ENCODE assay signal across 8 cellular contexts in the genomic region with DNA sequence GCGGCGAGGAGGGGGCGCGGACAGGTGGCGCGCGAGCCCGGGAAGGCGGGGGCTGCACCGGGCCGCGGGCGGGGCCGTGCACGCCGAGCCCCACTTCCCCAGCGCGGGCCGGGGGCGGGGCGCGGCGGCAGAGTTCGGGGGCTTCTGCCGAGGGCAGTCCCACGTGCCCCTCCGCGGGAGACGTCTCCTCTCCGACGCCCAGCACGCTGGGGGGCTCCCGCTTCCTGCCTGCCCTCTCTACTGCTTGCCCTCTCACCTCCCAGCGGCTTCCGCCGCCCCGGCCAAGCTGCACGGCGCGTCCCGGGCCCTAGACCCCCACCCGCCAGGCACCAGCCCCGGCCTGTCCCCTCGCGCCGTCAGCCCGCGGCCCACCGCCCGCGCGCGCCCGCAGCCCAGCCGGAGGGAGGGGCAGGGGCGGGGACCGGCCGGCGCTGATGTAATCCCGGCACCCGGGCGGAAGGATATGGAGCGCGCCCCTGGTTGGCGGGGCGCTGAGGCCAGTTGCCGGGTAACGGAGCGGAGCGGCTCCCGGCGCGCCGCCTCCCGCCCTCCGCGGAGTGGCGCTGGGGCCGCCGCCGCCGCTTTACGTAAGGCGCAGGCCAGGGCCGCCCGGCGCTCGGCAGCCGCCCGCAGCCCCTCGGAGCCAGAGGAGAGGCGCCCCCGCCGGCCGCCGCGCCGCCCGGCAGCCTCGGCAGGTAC. TPM values are rescaled to one million over a fixed set of nuclear protein-coding genes. Genes with fewer than 3 reads are reported as not detected.
DNase-seq lines count a peak whose midpoint lies in the region; ATAC-seq, FAIRE-seq and TF ChIP-seq lines count a peak whose summit lies in the region.

A gene with protein sequence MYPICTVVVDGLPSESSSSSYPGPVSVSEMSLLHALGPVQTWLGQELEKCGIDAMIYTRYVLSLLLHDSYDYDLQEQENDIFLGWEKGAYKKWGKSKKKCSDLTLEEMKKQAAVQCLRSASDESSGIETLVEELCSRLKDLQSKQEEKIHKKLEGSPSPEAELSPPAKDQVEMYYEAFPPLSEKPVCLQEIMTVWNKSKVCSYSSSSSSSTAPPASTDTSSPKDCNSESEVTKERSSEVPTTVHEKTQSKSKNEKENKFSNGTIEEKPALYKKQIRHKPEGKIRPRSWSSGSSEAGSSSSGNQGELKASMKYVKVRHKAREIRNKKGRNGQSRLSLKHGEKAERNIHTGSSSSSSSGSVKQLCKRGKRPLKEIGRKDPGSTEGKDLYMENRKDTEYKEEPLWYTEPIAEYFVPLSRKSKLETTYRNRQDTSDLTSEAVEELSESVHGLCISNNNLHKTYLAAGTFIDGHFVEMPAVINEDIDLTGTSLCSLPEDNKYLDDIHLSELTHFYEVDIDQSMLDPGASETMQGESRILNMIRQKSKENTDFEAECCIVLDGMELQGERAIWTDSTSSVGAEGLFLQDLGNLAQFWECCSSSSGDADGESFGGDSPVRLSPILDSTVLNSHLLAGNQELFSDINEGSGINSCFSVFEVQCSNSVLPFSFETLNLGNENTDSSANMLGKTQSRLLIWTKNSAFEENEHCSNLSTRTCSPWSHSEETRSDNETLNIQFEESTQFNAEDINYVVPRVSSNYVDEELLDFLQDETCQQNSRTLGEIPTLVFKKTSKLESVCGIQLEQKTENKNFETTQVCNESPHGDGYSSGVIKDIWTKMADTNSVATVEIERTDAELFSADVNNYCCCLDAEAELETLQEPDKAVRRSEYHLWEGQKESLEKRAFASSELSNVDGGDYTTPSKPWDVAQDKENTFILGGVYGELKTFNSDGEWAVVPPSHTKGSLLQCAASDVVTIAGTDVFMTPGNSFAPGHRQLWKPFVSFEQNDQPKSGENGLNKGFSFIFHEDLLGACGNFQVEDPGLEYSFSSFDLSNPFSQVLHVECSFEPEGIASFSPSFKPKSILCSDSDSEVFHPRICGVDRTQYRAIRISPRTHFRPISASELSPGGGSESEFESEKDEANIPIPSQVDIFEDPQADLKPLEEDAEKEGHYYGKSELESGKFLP (N-terminal part only) (plus strand): TSS at position 581 of the 699 bp plus-strand sequence. CDS start 41,727 bp downstream, outside the sequence.

- H3K23ac ChIP-seq in H1 (ENCODE audit: insufficient read length), result no peak within 1 kb of the TSS

- peaks cover 0 to 9% (median 0%) of the 10 kb centered on the region in 4 experiments; a peak in 2 of 7 replicates for H3K27me3 ChIP-seq in H1 (replicated peaks in 1 of 4; ENCODE audit: control insufficient read depth in 3 of 4, extremely low read depth in 1 of 4, insufficient read depth in 3 of 4, low read length in 3 of 4)

- H3K4me3 ChIP-seq in H1 (ENCODE audit: extremely low read depth in 1 of 4, insufficient read depth in 2 of 4, low read depth in 3 of 4, low read length in 4 of 4), result peak within 1 kb of the TSS; percentile 71 to 98 (median 86)

- peak within 1 kb of the TSS; percentile 67 to 94 (median 80) for H3K9ac ChIP-seq in H1 (replicated peaks in 1 of 4; ENCODE audit: extremely low read depth in 1 of 4, low read depth in 3 of 4, low read length in 3 of 4)

- H2BK20ac ChIP-seq in H1 (ENCODE audit: low read length), result no peak within 1 kb of the TSS

- peak within 1 kb of the TSS; percentile 67 for H3K56ac ChIP-seq in H1 (replicated peaks; ENCODE audit: insufficient read length, low read depth, low read length)

- H4K5ac ChIP-seq in H1 (ENCODE audit: insufficient read length, low read depth, low read length), result peak within 1 kb of the TSS; percentile 67

- FAIRE-seq in HTR-8/SVneo (lab: Jason Lieb, UNC) (peak; percentile 94), H1 (lab: Jason Lieb, UNC) (no peak)

- H3K79me1 ChIP-seq in H1 (ENCODE audit: low read depth, low read length), result no peaks in the 10 kb centered on the region

- WGBS in H1 (ENCODE audit: extremely low coverage in 1 of 2, insufficient coverage in 1 of 2, insufficient read length in 1 of 2, insufficient replicate concordance in 2 of 2, low coverage in 1 of 2, low lambda C conversion rate in 2 of 2, missing lambda C conversion rate in 1 of 2), 2 experiments, result 1% methylated on average over 41 of the region's 100 CpGs; no CpG with 5 or more reads in 1 of the 2 experiments

- peak in 1 of 2 experiments; percentile 33; a peak in 2 of 3 replicates for TF ChIP-seq POLR2A in H1 (IDR thresholded peaks at IDR 0.05; ENCODE audit: control extremely low read depth in 1 of 2, low read depth in 2 of 2, low read length in 2 of 2)

- H4K20me1 ChIP-seq in H1 (replicated peaks in 1 of 2; ENCODE audit: control insufficient read depth in 1 of 2, insufficient read depth in 2 of 2, low read length in 2 of 2), result peaks cover 17 to 19% of the 10 kb centered on the region in 2 experiments

- TF ChIP-seq EP300 in H1 (IDR thresholded peaks at IDR 0.05; ENCODE audit: borderline replicate concordance in 1 of 2, low read depth in 2 of 2, low read length in 2 of 2), result peak in 1 of 2 experiments; percentile 39; a peak in 1 of 3 replicates

- peaks cover 3 to 35% of the 10 kb centered on the region in 2 experiments; a peak in 3 of 4 replicates for H3K79me2 ChIP-seq in H1 (ENCODE audit: control insufficient read depth in 1 of 2, insufficient read depth in 2 of 2, low read length in 2 of 2)

- no peak within 1 kb of the TSS for H2BK15ac ChIP-seq in H1 (ENCODE audit: low read length)

- peak; percentile 66 for ATAC-seq in GM21360 (IDR thresholded peaks at IDR 0.05; ENCODE audit: unreplicated experiment)

- peak within 1 kb of the TSS; percentile 74 for H3K4ac ChIP-seq in H1 (replicated peaks; ENCODE audit: insufficient read length, low read depth, low read length)

- TF ChIP-seq RAD21 in H1 (IDR thresholded peaks at IDR 0.05 in 1 of 2, conservative IDR thresholded peaks at IDR 0.05 in 1 of 2; ENCODE audit: low read depth in 2 of 2, low read length in 2 of 2), result no peak; a peak in 1 of 4 replicates

- DNase-seq in COLO829 (ENCODE audit: low spot score) (peak; percentile 74), HTR-8/SVneo (ENCODE audit: insufficient read length, low spot score) (peak; percentile 90), NOMO-1 treated with DMSO at 0.1 percent for 48 hours (lab: John Stamatoyannopoulos, UW; ENCODE audit: unreplicated experiment) (peak; percentile 71), H1 (ENCODE audit: low read depth in 1 of 2, low spot score in 2 of 2) (peak; percentile 62 to 91), mesenteric fat pad (ENCODE audit: low spot score) (peak; percentile 98)
- peak; percentile 63 to 84 (median 79) for DNase-seq in activated CD8-positive, alpha-beta memory T cell treated with anti-CD3 and anti-CD28 coated beads for 48 hours (ENCODE audit: low read depth in 2 of 3, low spot score in 2 of 3)
- peak; percentile 76 for DNase-seq in stimulated activated CD8-positive, alpha-beta memory T cell treated with anti-CD3 and anti-CD28 coated beads, Interleukin-15, amount 100 ng/mL, for 1 hour (ENCODE audit: low read depth)

- H3K23me2 ChIP-seq in H1 (ENCODE audit: low read depth, low read length), result peaks cover 4% of the 10 kb centered on the region; the same call in 1 of the 2 replicates

- H2AFZ ChIP-seq in H1 (ENCODE audit: low read length), result no peak within 1 kb of the TSS

- peak within 1 kb of the TSS; percentile 73; the same call in 1 of the 2 replicates for H2BK5ac ChIP-seq in H1 (ENCODE audit: low read depth, low read length)

- H4K91ac ChIP-seq in H1 (replicated peaks; ENCODE audit: insufficient read length, low read length), result peak within 1 kb of the TSS; percentile 59

- H2BK12ac ChIP-seq in H1 (ENCODE audit: low read depth, low read length), result peak within 1 kb of the TSS; percentile 40; the same call in 1 of the 2 replicates

- H3K18ac ChIP-seq in H1 (ENCODE audit: extremely low read depth, low read length), result peak within 1 kb of the TSS; percentile 81

- peak within 1 kb of the TSS; percentile 5 for H3K14ac ChIP-seq in H1 (ENCODE audit: insufficient read length)

- H4K8ac ChIP-seq in H1 (ENCODE audit: extremely low read depth, insufficient read depth, low read length), result peak within 1 kb of the TSS; percentile 88

- POLR2A ChIA-PET in H1 (lab: Charles Lee; ENCODE audit: partially characterized antibody), result interaction anchor here (0.9 to 2.5 kb wide), 5 partner anchors 14 to 204 kb away, joined by 3 to 7 read pairs (median 3); no protein-coding TSS in a partner anchor

- H3K4me2 ChIP-seq in H1 (ENCODE audit: insufficient read depth in 1 of 2, low read depth in 2 of 2, low read length in 2 of 2), result peak within 1 kb of the TSS; percentile 74 to 84

- no peaks in the 10 kb centered on the region for H3K36me3 ChIP-seq in H1 (ENCODE audit: control insufficient read depth in 2 of 4, insufficient read depth in 4 of 4, low read length in 3 of 4)

- CTCF ChIA-PET in H1 (lab: Charles Lee; ENCODE audit: partially characterized antibody), result interaction anchor here (0.6 to 4.9 kb wide), 4 partner anchors 19 to 91 kb away, joined by 3 to 38 read pairs (median 16); no protein-coding TSS in a partner anchor

- no peak within 1 kb of the TSS for H2AK5ac ChIP-seq in H1 (ENCODE audit: low read depth, low read length)

- H3K4me1 ChIP-seq in H1 (replicated peaks in 1 of 4; ENCODE audit: control insufficient read depth in 3 of 4, insufficient read depth in 4 of 4, low read length in 3 of 4), result peaks cover 4 to 18% (median 12%) of the 10 kb centered on the region in 4 experiments; a peak in 6 of 7 replicates

- H3K9me3 ChIP-seq in H1 (ENCODE audit: insufficient read depth in 2 of 2, low read depth in 1 of 2, low read length in 1 of 2), result no peaks in the 10 kb centered on the region

- TF ChIP-seq CTCF in H1 (IDR thresholded peaks at IDR 0.05; ENCODE audit: control extremely low read depth in 1 of 3, insufficient read depth in 1 of 3, low read depth in 1 of 3, low read length in 3 of 3), result peak in 2 of 3 experiments; percentile 0 to 11; a peak in 1 of 4 replicates

- H2BK120ac ChIP-seq in H1 (replicated peaks; ENCODE audit: low read depth, low read length), result no peak within 1 kb of the TSS

- peak within 1 kb of the TSS; percentile 84 for H3K27ac ChIP-seq in H1 (ENCODE audit: low read depth, low read length)

TF ChIP-seq in H1, 55 proteins besides CTCF, POLR2A, EP300 and RAD21 (continues in another document):
- TF ChIP-seq CTBP2 (IDR thresholded peaks at IDR 0.05; ENCODE audit: borderline replicate concordance, insufficient read depth, insufficient read length, low read length), result peak; percentile 70
- TF ChIP-seq BCL11A (IDR thresholded peaks at IDR 0.05; ENCODE audit: low read depth in 2 of 2, low read length in 2 of 2), result no peak
- TF ChIP-seq RFX5 (IDR thresholded peaks at IDR 0.05; ENCODE audit: borderline replicate concordance, low read depth, low read length), result no peak
- TF ChIP-seq CREB1 (IDR thresholded peaks at IDR 0.05), result no peak; the same call in 1 of the 2 replicates

RNA-seq across cellular contexts. Expression of the gene that starts here (rescaled TPM):
- total RNA-seq in H1 (2021; fragmentation: NEBNext Ultra II Directional; extraction: Animal tissue kit (Norgen Biotek cat#: 25700)), result 23.3 TPM in 2 replicates
- polyA plus RNA-seq in H1 (2011; rRNA removed), result 4.9 and 5.6 TPM in 2 replicates
- polyA plus RNA-seq in H1 (2011; cell fraction: cytosol; rRNA removed), result 7.7 TPM
- polyA plus RNA-seq in H1 (2011; cell fraction: nucleus; rRNA removed), result 11.0 TPM
- 7.9 to 13.1 TPM (median 9.8 TPM) in 4 replicates for polyA plus RNA-seq in H1 (2012, experiment 1 of 2)
- polyA plus RNA-seq in H1 (2012, experiment 2 of 2), result 0.59 TPM
- polyA plus RNA-seq in H1 (2013, experiment 1 of 2), result 10.3 TPM
- 9.6 TPM for polyA plus RNA-seq in H1 (2013, experiment 2 of 2)
- polyA minus RNA-seq in H1 (2011; rRNA and poly(A)+ RNA removed), result 33.9 and 51.7 TPM in 2 replicates
- 16.7 TPM for polyA minus RNA-seq in H1 (2011; cell fraction: cytosol; rRNA and poly(A)+ RNA removed)
- polyA minus RNA-seq in H1 (2011; cell fraction: nucleus; rRNA and poly(A)+ RNA removed), result 42.8 TPM
- total RNA-seq in mesenteric fat pad, result 33.4 TPM

Comparison
In these comparisons a context has a peak if more than half of its experiments do, and no peak if none do; other contexts are left out.
1. Peak in every context shown above with its lines: DNase-seq, ATAC-seq, H3K4me3 ChIP-seq and H3K27ac ChIP-seq.